ENCODE assay signal across 8 cellular contexts in genomic region chr17:27578718-27579085, GRCh38. TPM values are rescaled to one million over a fixed set of nuclear protein-coding genes. Genes with fewer than 3 reads are reported as not detected.
DNase-seq lines count a peak whose midpoint lies in the region; ATAC-seq and TF ChIP-seq lines count a peak whose summit lies in the region.

No MANE protein-coding gene starts in this region.

- intact Hi-C loops in left ventricle myocardium inferior (cut with micrococcal nuclease) = no loop called here
- intact Hi-C loops in Right ventricle myocardium superior (cut with DNase I) = no loop called here

- no peak overlapping the region for H3K4me3 ChIP-seq in left ventricle myocardium inferior

- no peak for DNase-seq in left ventricle myocardium inferior
- no peak for DNase-seq in Right ventricle myocardium superior
- peak; percentile 43 to 44 for DNase-seq in stimulated activated CD4-positive, alpha-beta T cell treated with anti-CD3 and anti-CD28 coated beads, Interleukin-2, amount 100 ng/mL, for 48 hours
- no peak for DNase-seq in medulla oblongata (ENCODE audit: extremely low spot score)
- DNase-seq in NCI-H510A (lab: John Stamatoyannopoulos, UW) = no peak
- no peak for DNase-seq in NCI-H146 treated with DMSO at 0.1 percent for 48 hours (lab: John Stamatoyannopoulos, UW; ENCODE audit: unreplicated experiment)

- no peak for TF ChIP-seq CTCF in left ventricle myocardium inferior (IDR thresholded peaks at IDR 0.05; ENCODE audit: borderline replicate concordance)

- no peaks in the 10 kb centered on the region for H3K9me3 ChIP-seq in left ventricle myocardium inferior (replicated peaks)

- H3K4me3 Mint-ChIP-seq in activated naive CD8-positive, alpha-beta T cell = no peak overlapping the region

- no peaks in the 10 kb centered on the region for H3K9me3 Mint-ChIP-seq in activated naive CD8-positive, alpha-beta T cell (ENCODE audit: low read depth)

- H3K36me3 Mint-ChIP-seq in activated naive CD8-positive, alpha-beta T cell = peaks cover 15% of the 10 kb centered on the region

- peaks cover 8% of the 10 kb centered on the region for H3K36me3 ChIP-seq in left ventricle myocardium inferior

- peak overlapping the region; percentile 72 for H3K27ac Mint-ChIP-seq in activated naive CD8-positive, alpha-beta T cell

- no peaks in the 10 kb centered on the region for H3K27me3 Mint-ChIP-seq in activated naive CD8-positive, alpha-beta T cell

- H3K27ac ChIP-seq in left ventricle myocardium inferior (replicated peaks) = peak overlapping the region; percentile 74

- peaks cover 27% of the 10 kb centered on the region for H3K4me1 ChIP-seq in left ventricle myocardium inferior

- H3K27me3 ChIP-seq in left ventricle myocardium inferior (ENCODE audit: low read depth) = no peaks in the 10 kb centered on the region

- ATAC-seq in Right ventricle myocardium superior (ENCODE audit: poor library complexity) (no peak), HG03342 (IDR thresholded peaks at IDR 0.05; ENCODE audit: unreplicated experiment) (peak; percentile 85)

- peaks cover 43% of the 10 kb centered on the region for H3K4me1 Mint-ChIP-seq in activated naive CD8-positive, alpha-beta T cell (ENCODE audit: low read depth)

RNA-seq across cellular contexts. Expression of gene LGALS9, which starts 52.3 kb away (rescaled TPM):
- total RNA-seq in left ventricle myocardium inferior (15.2 TPM), Right ventricle myocardium superior (17.0 TPM)

Comparison
In these comparisons a context has a peak if more than half of its experiments do, and no peak if none do; other contexts are left out.
1. DNase-seq: peak in stimulated activated CD4-positive, alpha-beta T cell treated with anti-CD3 and anti-CD28 coated beads, Interleukin-2, amount 100 ng/mL, for 48 hours (2 of 2); none in left ventricle myocardium inferior (single experiment), Right ventricle myocardium superior (single experiment), medulla oblongata (single experiment), NCI-H510A (single experiment) and NCI-H146 treated with DMSO at 0.1 percent for 48 hours (single experiment).